In genomic region chr1:21940492-21940891, GRCh38 we compare ENCODE assay signal across 20 cellular contexts. TPM values are rescaled to one million over a fixed set of nuclear protein-coding genes. Genes with fewer than 3 reads are reported as not detected.
DNase-seq lines count a peak whose midpoint lies in the region; ATAC-seq and TF ChIP-seq lines count a peak whose summit lies in the region.
"Had no signal": no experiment of that assay in that cellular context is flagged by ENCODE, and none has a peak within 500 bp of the region (broad histone marks: within the 10 kb centered on the region; RNA-seq: fewer than 3 reads in every experiment).

No MANE protein-coding gene starts in this region.

- no peak overlapping the region for H3K9ac ChIP-seq in rectal smooth muscle tissue (ENCODE audit: low read length)

- no peaks in the 10 kb centered on the region for H3K36me3 Mint-ChIP-seq in activated T-cell treated with anti-CD3 and anti-CD28 coated beads, Interleukin-2, amount 50 U/mL, for 24 hours (ENCODE audit: low read depth)

- no peak overlapping the region for H3K4me3 Mint-ChIP-seq in activated T-cell treated with anti-CD3 and anti-CD28 coated beads, Interleukin-2, amount 50 U/mL, for 24 hours
- H3K4me3 Mint-ChIP-seq: stimulated activated naive CD8-positive, alpha-beta T cell treated with anti-CD3 and anti-CD28 coated beads, Interleukin-15, Interleukin-2, amounts not matched to agents 100 ng/mL and 50 ng/mL, for 24 hours had no signal

- intact Hi-C loops in heart right ventricle (cut with DNase I) (no loop called here), cardiac septum (cut with DNase I) (no loop called here), esophagus squamous epithelium (cut with DNase I) (no loop called here), vagina (cut with DNase I) (no loop called here)

- DNase-seq in heart right ventricle: no peak
- DNase-seq in cardiac septum (ENCODE audit: low spot score): no peak
- DNase-seq in esophagus squamous epithelium (lab: John Stamatoyannopoulos, UW): no peak
- no peak for DNase-seq in vagina (ENCODE audit: extremely low spot score in 2 of 2)
- no peak for DNase-seq in activated T-cell treated with anti-CD3 and anti-CD28 coated beads, Interleukin-2, amount 50 U/mL, for 24 hours
- no peak for DNase-seq in stimulated activated naive CD8-positive, alpha-beta T cell treated with anti-CD3 and anti-CD28 coated beads, Interleukin-15, Interleukin-2, amounts not matched to agents 100 U/mL and 50 U/mL, for 24 hours
- DNase-seq: activated CD4-positive, alpha-beta T cell treated with anti-CD3 and anti-CD28 coated beads, Interleukin-2, amount 50 U/mL, for 4 hours; activated T-cell treated with anti-CD3 and anti-CD28 coated beads, Interleukin-2, amount 50 U/mL, for 48 hours; dermis blood vessel endothelial cell; HCEC 1CT; NCI-H1930; NCI-H510A treated with DMSO at 0.1 percent for 48 hours had no signal

- H3K27ac Mint-ChIP-seq in activated T-cell treated with anti-CD3 and anti-CD28 coated beads, Interleukin-2, amount 50 U/mL, for 24 hours: no peak overlapping the region
- H3K27ac Mint-ChIP-seq: stimulated activated naive CD8-positive, alpha-beta T cell treated with anti-CD3 and anti-CD28 coated beads, Interleukin-15, Interleukin-2, amounts not matched to agents 100 ng/mL and 50 ng/mL, for 24 hours had no signal

- TF ChIP-seq POLR2A in esophagus squamous epithelium (IDR thresholded peaks at IDR 0.05) (no peak), vagina (IDR thresholded peaks at IDR 0.05) (no peak)

- ATAC-seq in heart right ventricle: no peak
- no peak for ATAC-seq in HG03565 (IDR thresholded peaks at IDR 0.05; ENCODE audit: unreplicated experiment)
- ATAC-seq in stimulated activated naive CD8-positive, alpha-beta T cell treated with anti-CD3 and anti-CD28 coated beads, Interleukin-15, Interleukin-2, amounts not matched to agents 100 U/mL and 50 U/mL, for 24 hours: no peak

- 98 to 100% methylated on average over 2 of the region's 2 CpGs for WGBS in heart right ventricle, 2 donors
- WGBS in esophagus squamous epithelium, 2 donors: 83 to 95% methylated on average over 2 of the region's 2 CpGs

- H3K4me1 Mint-ChIP-seq in activated T-cell treated with anti-CD3 and anti-CD28 coated beads, Interleukin-2, amount 50 U/mL, for 24 hours (ENCODE audit: low read depth): peaks cover 17% of the 10 kb centered on the region

- H3K27ac ChIP-seq in heart right ventricle (peak overlapping the region in 9 of 10 donors; percentile 75 to 87 (median 83)), esophagus squamous epithelium (peak overlapping the region; percentile 87 to 97 (median 92)), rectal smooth muscle tissue (ENCODE audit: low read depth, low read length) (peak overlapping the region; percentile 97), vagina (peak overlapping the region; percentile 69)
- H3K27ac ChIP-seq: HL-60, SK-N-MC had no signal

- H3K4me3 ChIP-seq in heart right ventricle: no peak overlapping the region
- H3K4me3 ChIP-seq in esophagus squamous epithelium: no peak overlapping the region
- no peak overlapping the region for H3K4me3 ChIP-seq in rectal smooth muscle tissue (ENCODE audit: low read length)
- no peak overlapping the region for H3K4me3 ChIP-seq in vagina
- H3K4me3 ChIP-seq: SK-N-MC had no signal

- TF ChIP-seq CTCF in heart right ventricle (IDR thresholded peaks at IDR 0.05): no peak
- TF ChIP-seq CTCF in esophagus squamous epithelium (IDR thresholded peaks at IDR 0.05): no peak
- TF ChIP-seq CTCF in vagina (IDR thresholded peaks at IDR 0.05): no peak

- no peaks in the 10 kb centered on the region for H3K9me3 Mint-ChIP-seq in activated T-cell treated with anti-CD3 and anti-CD28 coated beads, Interleukin-2, amount 50 U/mL, for 24 hours
- H3K9me3 Mint-ChIP-seq: stimulated activated naive CD8-positive, alpha-beta T cell treated with anti-CD3 and anti-CD28 coated beads, Interleukin-15, Interleukin-2, amounts not matched to agents 100 ng/mL and 50 ng/mL, for 24 hours had no signal

- H3K4me1 ChIP-seq in heart right ventricle (peaks cover 13 to 83% (median 66%) of the 10 kb centered on the region in 9 donors), esophagus squamous epithelium (peaks cover 27 to 93% (median 62%) of the 10 kb centered on the region in 3 donors), rectal smooth muscle tissue (ENCODE audit: control insufficient read depth, insufficient read depth, low read length) (peaks cover 50% of the 10 kb centered on the region), vagina (peaks cover 69% of the 10 kb centered on the region)

- peaks cover 0 to 9% (median 0%) of the 10 kb centered on the region in 7 donors for H3K27me3 ChIP-seq in heart right ventricle
- no peaks in the 10 kb centered on the region for H3K27me3 ChIP-seq in esophagus squamous epithelium
- H3K27me3 ChIP-seq in rectal smooth muscle tissue (ENCODE audit: control insufficient read depth, insufficient read depth, low read length): no peaks in the 10 kb centered on the region
- H3K27me3 ChIP-seq in vagina: no peaks in the 10 kb centered on the region

- H3K36me3 ChIP-seq in heart right ventricle: no peaks in the 10 kb centered on the region
- H3K36me3 ChIP-seq in esophagus squamous epithelium: no peaks in the 10 kb centered on the region
- H3K36me3 ChIP-seq in rectal smooth muscle tissue (ENCODE audit: control insufficient read depth, insufficient read depth, low read length): no peaks in the 10 kb centered on the region
- H3K36me3 ChIP-seq in vagina: no peaks in the 10 kb centered on the region

- H3K27me3 Mint-ChIP-seq in activated T-cell treated with anti-CD3 and anti-CD28 coated beads, Interleukin-2, amount 50 U/mL, for 24 hours: peaks cover 15% of the 10 kb centered on the region

- H3K9me3 ChIP-seq in heart right ventricle: no peaks in the 10 kb centered on the region
- H3K9me3 ChIP-seq in esophagus squamous epithelium: no peaks in the 10 kb centered on the region
- H3K9me3 ChIP-seq in vagina: no peaks in the 10 kb centered on the region

RNA-seq across cellular contexts. Expression of gene HSPG2, which starts 3.4 kb away (rescaled TPM):
- total RNA-seq in heart right ventricle (100 to 1,000 TPM; 249 to 508 (median 320) TPM), cardiac septum (506 TPM), esophagus squamous epithelium (100 to 1,000 TPM in 1 of 4 donors, 10 to 100 TPM in 3; 44.9 to 107 (median 54.2) TPM), vagina (179 TPM)
- 100 to 1,000 TPM; 221 to 276 TPM for polyA plus RNA-seq in heart right ventricle

RNA-seq across cellular contexts. Expression of gene CELA3B, which starts 36.3 kb away (rescaled TPM):
- 1 to 10 TPM in 7 of 10 donors, not detected in 3; 1.1 to 2.5 (median 1.3) TPM for total RNA-seq in heart right ventricle
- polyA plus RNA-seq in heart right ventricle: under 1 TPM in 1 of 2 donors, not detected in 1; 0.13 TPM
- total RNA-seq in cardiac septum: not detected
- total RNA-seq in esophagus squamous epithelium: not detected
- total RNA-seq in vagina: not detected
- total RNA-seq: A673, dermis blood vessel endothelial cell, LHCN-M2, liver had no signal
- polyA plus RNA-seq: liver had no signal
